8 cellular contexts compared by ENCODE assay signal in genomic region chr1:81634294-81634693, GRCh38.
"Had no signal": no experiment of that assay in that cellular context is flagged by ENCODE, and none has a peak within 500 bp of the region (broad histone marks: within the 10 kb centered on the region; RNA-seq: fewer than 3 reads in every experiment).

No MANE protein-coding gene starts in this region.

- H3K9ac ChIP-seq: GM23248 had no signal

- H3K36me3 ChIP-seq: HAP-1 had no signal

- H3K9me3 ChIP-seq: HAP-1 had no signal

- H3K4me3 ChIP-seq: GM23248, GM23338, HAP-1 had no signal

- DNase-seq: GM23248, GOT3, H7, H9, HCEC 1CT, HFFc6 had no signal

- H3K4me2 ChIP-seq: GM23338 had no signal

- H3K27ac ChIP-seq: GM23248 had no signal

- H3K4me1 ChIP-seq: HAP-1 had no signal

- H2AFZ ChIP-seq: GM23248, GM23338 had no signal
